ENCODE assay signal across 1 cellular context in the genomic region with DNA sequence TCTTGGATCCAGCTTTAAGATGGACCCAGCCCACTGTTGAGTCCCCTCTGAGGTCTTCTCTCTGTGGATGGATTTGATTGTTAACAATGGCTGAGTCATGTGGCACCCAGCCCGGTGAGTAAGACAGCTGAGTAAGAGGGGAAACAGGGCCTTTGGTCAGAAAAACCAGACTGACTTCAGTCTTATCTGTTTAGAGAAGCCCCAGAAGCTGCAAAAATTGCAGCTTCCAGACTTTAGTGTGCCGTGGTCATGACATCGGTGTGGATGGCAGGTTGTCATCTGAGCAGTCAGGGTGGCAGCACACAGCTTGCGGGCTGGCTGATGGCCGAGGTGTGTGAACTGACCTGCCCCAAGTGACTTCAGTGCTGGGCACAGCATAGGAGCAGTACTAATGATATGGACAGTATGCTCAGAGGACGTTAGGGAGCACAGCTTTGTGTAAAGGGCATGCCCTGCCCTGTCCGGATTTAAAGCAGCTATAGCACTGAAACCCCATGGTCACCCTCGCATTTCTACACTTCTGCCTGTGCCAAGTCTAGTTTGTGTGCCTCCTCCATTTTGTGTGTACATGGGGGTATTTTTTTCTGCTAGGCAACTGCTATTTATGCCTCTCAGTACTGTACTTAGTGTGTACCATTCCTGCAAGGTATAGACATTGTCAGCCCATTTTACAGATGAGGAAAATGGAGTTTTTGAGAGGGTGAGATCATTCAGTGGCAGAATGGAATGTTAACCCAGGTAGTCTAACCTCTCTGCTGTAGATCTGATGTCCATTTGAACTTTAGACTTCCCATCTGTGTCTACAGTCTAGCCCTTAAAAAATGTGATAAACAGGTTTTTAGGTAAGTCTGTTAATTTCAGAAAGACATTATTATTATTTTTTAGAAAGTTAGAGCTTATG.
A peak's percentile ranks its signal among the peaks of the same experiment; 100 is the strongest.
TF ChIP-seq lines count a peak whose summit lies in the region.

No MANE protein-coding gene starts in this region.

TF ChIP-seq in HepG2, 621 proteins besides CTCF, POLR2A, EP300 and RAD21 (continued from another document and continues in another):
- TF ChIP-seq, protein P1, sequence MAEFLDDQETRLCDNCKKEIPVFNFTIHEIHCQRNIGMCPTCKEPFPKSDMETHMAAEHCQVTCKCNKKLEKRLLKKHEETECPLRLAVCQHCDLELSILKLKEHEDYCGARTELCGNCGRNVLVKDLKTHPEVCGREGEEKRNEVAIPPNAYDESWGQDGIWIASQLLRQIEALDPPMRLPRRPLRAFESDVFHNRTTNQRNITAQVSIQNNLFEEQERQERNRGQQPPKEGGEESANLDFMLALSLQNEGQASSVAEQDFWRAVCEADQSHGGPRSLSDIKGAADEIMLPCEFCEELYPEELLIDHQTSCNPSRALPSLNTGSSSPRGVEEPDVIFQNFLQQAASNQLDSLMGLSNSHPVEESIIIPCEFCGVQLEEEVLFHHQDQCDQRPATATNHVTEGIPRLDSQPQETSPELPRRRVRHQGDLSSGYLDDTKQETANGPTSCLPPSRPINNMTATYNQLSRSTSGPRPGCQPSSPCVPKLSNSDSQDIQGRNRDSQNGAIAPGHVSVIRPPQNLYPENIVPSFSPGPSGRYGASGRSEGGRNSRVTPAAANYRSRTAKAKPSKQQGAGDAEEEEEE (CRISPR knock-in tag; IDR thresholded peaks at IDR 0.05; ENCODE audit: borderline replicate concordance), result no peak
- TF ChIP-seq ZNF710 (CRISPR knock-in tag; IDR thresholded peaks at IDR 0.05; ENCODE audit: borderline replicate concordance), result no peak
- peak; percentile 80; the same call in 1 of the 2 replicates for TF ChIP-seq TFAP4 (IDR thresholded peaks at IDR 0.05; ENCODE audit: borderline replicate concordance, low read depth)
- TF ChIP-seq ZNF749 (CRISPR knock-in tag; IDR thresholded peaks at IDR 0.05; ENCODE audit: borderline replicate concordance), result no peak
- TF ChIP-seq HNF4G (IDR thresholded peaks at IDR 0.05; ENCODE audit: borderline replicate concordance, low read depth, low read length), result no peak
- TF ChIP-seq HNF4G (CRISPR knock-in tag; IDR thresholded peaks at IDR 0.05; ENCODE audit: borderline replicate concordance, low read depth), result 0 out of 2 replicates have a peak, but pooled peaks have one; percentile 17
- TF ChIP-seq NR2F1 (CRISPR knock-in tag; IDR thresholded peaks at IDR 0.05), result 0 out of 4 replicates have a peak, but pooled peaks of 1 of the 2 experiments have one; percentile 15
- no peak for TF ChIP-seq XBP1 (CRISPR knock-in tag; IDR thresholded peaks at IDR 0.05)
- 0 out of 2 replicates have a peak, but pooled peaks have one; percentile 20 for TF ChIP-seq ZNF670 (CRISPR knock-in tag; IDR thresholded peaks at IDR 0.05; ENCODE audit: borderline replicate concordance)
- TF ChIP-seq SOX5 (CRISPR knock-in tag; IDR thresholded peaks at IDR 0.05; ENCODE audit: borderline replicate concordance), result no peak
- no peak for TF ChIP-seq ZNF83 (CRISPR knock-in tag; IDR thresholded peaks at IDR 0.05; ENCODE audit: borderline replicate concordance)
- 0 out of 2 replicates have a peak, but pooled peaks have one; percentile 9 for TF ChIP-seq ZNF205 (CRISPR knock-in tag; IDR thresholded peaks at IDR 0.05)
- peak; percentile 36; the same call in 1 of the 2 replicates for TF ChIP-seq HNF1B (CRISPR knock-in tag; IDR thresholded peaks at IDR 0.05)
- no peak; the same call in 1 of the 2 replicates for TF ChIP-seq NFE2L2 (IDR thresholded peaks at IDR 0.05; ENCODE audit: low read length)
- no peak for TF ChIP-seq USF2 (IDR thresholded peaks at IDR 0.05; ENCODE audit: low read depth, low read length)
- TF ChIP-seq USF2 (CRISPR knock-in tag; IDR thresholded peaks at IDR 0.05; ENCODE audit: borderline replicate concordance), result no peak
- TF ChIP-seq, protein P2, sequence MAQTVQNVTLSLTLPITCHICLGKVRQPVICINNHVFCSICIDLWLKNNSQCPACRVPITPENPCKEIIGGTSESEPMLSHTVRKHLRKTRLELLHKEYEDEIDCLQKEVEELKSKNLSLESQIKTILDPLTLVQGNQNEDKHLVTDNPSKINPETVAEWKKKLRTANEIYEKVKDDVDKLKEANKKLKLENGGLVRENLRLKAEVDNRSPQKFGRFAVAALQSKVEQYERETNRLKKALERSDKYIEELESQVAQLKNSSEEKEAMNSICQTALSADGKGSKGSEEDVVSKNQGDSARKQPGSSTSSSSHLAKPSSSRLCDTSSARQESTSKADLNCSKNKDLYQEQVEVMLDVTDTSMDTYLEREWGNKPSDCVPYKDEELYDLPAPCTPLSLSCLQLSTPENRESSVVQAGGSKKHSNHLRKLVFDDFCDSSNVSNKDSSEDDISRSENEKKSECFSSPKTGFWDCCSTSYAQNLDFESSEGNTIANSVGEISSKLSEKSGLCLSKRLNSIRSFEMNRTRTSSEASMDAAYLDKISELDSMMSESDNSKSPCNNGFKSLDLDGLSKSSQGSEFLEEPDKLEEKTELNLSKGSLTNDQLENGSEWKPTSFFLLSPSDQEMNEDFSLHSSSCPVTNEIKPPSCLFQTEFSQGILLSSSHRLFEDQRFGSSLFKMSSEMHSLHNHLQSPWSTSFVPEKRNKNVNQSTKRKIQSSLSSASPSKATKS (CRISPR knock-in tag; IDR thresholded peaks at IDR 0.05), result no peak
- no peak for TF ChIP-seq ZNF12 (CRISPR knock-in tag; IDR thresholded peaks at IDR 0.05)
- TF ChIP-seq HDAC2 (CRISPR knock-in tag; IDR thresholded peaks at IDR 0.05), result peak; percentile 36; the same call in 1 of the 2 replicates
- no peak for TF ChIP-seq ZNF703 (CRISPR knock-in tag; IDR thresholded peaks at IDR 0.05; ENCODE audit: borderline replicate concordance)
- TF ChIP-seq SOX6 (IDR thresholded peaks at IDR 0.05), result no peak
- peak; percentile 11; the same call in 1 of the 2 replicates for TF ChIP-seq SOX6 (CRISPR knock-in tag; IDR thresholded peaks at IDR 0.05)
- TF ChIP-seq GATAD2A (CRISPR knock-in tag; IDR thresholded peaks at IDR 0.05), result no peak
- TF ChIP-seq TCF7 (IDR thresholded peaks at IDR 0.05; ENCODE audit: low read depth), result 0 out of 2 replicates have a peak, but pooled peaks have one; percentile 20
- TF ChIP-seq TCF12 (IDR thresholded peaks at IDR 0.05), result no peak
- no peak for TF ChIP-seq TCF12 (CRISPR knock-in tag; IDR thresholded peaks at IDR 0.05)
- no peak for TF ChIP-seq ZFAT (CRISPR knock-in tag; conservative IDR thresholded peaks at IDR 0.05)
- TF ChIP-seq ZSCAN30 (CRISPR knock-in tag; IDR thresholded peaks at IDR 0.05), result no peak
- peak; percentile 60; the same call in 1 of the 2 replicates for TF ChIP-seq JUN (CRISPR knock-in tag; IDR thresholded peaks at IDR 0.05)
- TF ChIP-seq, protein P3, sequence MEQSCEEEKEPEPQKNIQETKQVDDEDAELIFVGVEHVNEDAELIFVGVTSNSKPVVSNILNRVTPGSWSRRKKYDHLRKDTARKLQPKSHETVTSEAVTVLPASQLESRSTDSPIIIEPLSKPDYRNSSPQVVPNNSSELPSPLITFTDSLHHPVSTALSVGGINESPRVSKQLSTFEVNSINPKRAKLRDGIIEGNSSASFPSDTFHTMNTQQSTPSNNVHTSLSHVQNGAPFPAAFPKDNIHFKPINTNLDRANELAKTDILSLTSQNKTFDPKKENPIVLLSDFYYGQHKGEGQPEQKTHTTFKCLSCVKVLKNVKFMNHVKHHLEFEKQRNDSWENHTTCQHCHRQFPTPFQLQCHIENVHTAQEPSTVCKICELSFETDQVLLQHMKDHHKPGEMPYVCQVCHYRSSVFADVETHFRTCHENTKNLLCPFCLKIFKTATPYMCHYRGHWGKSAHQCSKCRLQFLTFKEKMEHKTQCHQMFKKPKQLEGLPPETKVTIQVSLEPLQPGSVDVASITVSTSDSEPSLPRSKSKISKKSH (CRISPR knock-in tag; IDR thresholded peaks at IDR 0.05; ENCODE audit: borderline replicate concordance), result no peak
- TF ChIP-seq, protein P4, sequence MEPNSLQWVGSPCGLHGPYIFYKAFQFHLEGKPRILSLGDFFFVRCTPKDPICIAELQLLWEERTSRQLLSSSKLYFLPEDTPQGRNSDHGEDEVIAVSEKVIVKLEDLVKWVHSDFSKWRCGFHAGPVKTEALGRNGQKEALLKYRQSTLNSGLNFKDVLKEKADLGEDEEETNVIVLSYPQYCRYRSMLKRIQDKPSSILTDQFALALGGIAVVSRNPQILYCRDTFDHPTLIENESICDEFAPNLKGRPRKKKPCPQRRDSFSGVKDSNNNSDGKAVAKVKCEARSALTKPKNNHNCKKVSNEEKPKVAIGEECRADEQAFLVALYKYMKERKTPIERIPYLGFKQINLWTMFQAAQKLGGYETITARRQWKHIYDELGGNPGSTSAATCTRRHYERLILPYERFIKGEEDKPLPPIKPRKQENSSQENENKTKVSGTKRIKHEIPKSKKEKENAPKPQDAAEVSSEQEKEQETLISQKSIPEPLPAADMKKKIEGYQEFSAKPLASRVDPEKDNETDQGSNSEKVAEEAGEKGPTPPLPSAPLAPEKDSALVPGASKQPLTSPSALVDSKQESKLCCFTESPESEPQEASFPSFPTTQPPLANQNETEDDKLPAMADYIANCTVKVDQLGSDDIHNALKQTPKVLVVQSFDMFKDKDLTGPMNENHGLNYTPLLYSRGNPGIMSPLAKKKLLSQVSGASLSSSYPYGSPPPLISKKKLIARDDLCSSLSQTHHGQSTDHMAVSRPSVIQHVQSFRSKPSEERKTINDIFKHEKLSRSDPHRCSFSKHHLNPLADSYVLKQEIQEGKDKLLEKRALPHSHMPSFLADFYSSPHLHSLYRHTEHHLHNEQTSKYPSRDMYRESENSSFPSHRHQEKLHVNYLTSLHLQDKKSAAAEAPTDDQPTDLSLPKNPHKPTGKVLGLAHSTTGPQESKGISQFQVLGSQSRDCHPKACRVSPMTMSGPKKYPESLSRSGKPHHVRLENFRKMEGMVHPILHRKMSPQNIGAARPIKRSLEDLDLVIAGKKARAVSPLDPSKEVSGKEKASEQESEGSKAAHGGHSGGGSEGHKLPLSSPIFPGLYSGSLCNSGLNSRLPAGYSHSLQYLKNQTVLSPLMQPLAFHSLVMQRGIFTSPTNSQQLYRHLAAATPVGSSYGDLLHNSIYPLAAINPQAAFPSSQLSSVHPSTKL (CRISPR knock-in tag; IDR thresholded peaks at IDR 0.05), result peak; percentile 43; the same call in 1 of the 2 replicates
- no peak for TF ChIP-seq NFKBIZ (CRISPR knock-in tag; IDR thresholded peaks at IDR 0.05)
- TF ChIP-seq GPN1 (CRISPR knock-in tag; IDR thresholded peaks at IDR 0.05; ENCODE audit: borderline replicate concordance), result no peak
- peak; percentile 17; the same call in 1 of the 2 replicates for TF ChIP-seq SOX13 (IDR thresholded peaks at IDR 0.05)
- peak in 1 of 2 experiments; percentile 60; a peak in 2 of 4 replicates for TF ChIP-seq SOX13 (CRISPR knock-in tag; conservative IDR thresholded peaks at IDR 0.05 in 1 of 2, IDR thresholded peaks at IDR 0.05 in 1 of 2)
- TF ChIP-seq ZNF24 (IDR thresholded peaks at IDR 0.05), result peak; percentile 54; the same call in 1 of the 2 replicates
- TF ChIP-seq KDM6A (CRISPR knock-in tag; IDR thresholded peaks at IDR 0.05; ENCODE audit: low read depth), result no peak
- peak; percentile 62 for TF ChIP-seq HDAC1 (CRISPR knock-in tag; IDR thresholded peaks at IDR 0.05)
- no peak for TF ChIP-seq ZNF879 (CRISPR knock-in tag; IDR thresholded peaks at IDR 0.05)
- TF ChIP-seq ZFP36 (IDR thresholded peaks at IDR 0.05; ENCODE audit: borderline replicate concordance, low read depth, low read length, partially characterized antibody), result no peak
- TF ChIP-seq ZNF343 (CRISPR knock-in tag; IDR thresholded peaks at IDR 0.05), result 0 out of 2 replicates have a peak, but pooled peaks have one; percentile 26
- no peak for TF ChIP-seq KLF12 (CRISPR knock-in tag; IDR thresholded peaks at IDR 0.05; ENCODE audit: borderline replicate concordance)
- no peak for TF ChIP-seq ZZZ3 (CRISPR knock-in tag; IDR thresholded peaks at IDR 0.05; ENCODE audit: borderline replicate concordance)
- peak; percentile 25; the same call in 1 of the 2 replicates for TF ChIP-seq ZNF292 (CRISPR knock-in tag; IDR thresholded peaks at IDR 0.05; ENCODE audit: borderline replicate concordance, low read depth)
- no peak for TF ChIP-seq SETDB1 (CRISPR knock-in tag; IDR thresholded peaks at IDR 0.05; ENCODE audit: borderline replicate concordance)
